ENCODE assay signal across 36 cellular contexts in the genomic region with DNA sequence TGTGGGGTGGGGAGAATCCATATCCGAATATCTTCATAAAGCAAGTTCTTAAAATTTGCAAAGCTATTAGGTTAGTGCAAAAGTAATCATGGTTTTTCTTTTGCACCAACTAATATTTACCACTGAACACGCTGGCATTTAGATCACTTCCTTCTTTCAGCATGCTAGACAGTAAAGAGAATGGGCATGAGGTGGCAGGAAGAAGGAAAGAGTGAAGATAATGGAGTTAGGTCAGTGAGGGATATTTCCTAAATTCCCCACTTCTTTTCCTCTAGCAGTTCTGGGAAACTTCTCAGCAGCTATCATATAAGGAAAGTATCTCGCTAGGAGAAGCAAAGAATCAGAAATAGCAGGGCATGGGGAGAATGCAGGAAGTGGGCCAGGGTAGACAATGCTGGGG. TPM values are rescaled to one million over a fixed set of nuclear protein-coding genes. Genes with fewer than 3 reads are reported as not detected.
"Had no signal": no experiment of that assay in that cellular context is flagged by ENCODE, and none has a peak within 500 bp of the region (broad histone marks: within the 10 kb centered on the region; RNA-seq: fewer than 3 reads in every experiment).

No MANE protein-coding gene starts in this region.

- H3K4me2 ChIP-seq: PC-9 had no signal

- H2AFZ ChIP-seq: PC-9 had no signal

- H3K9me3 Mint-ChIP-seq: activated B cell treated with CpG ODN at 0.5 μM for 24 hours; activated CD4-positive, alpha-beta memory T cell treated with anti-CD3 and anti-CD28 coated beads for 36 hours; activated naive CD4-positive, alpha-beta T cell treated with anti-CD3 and anti-CD28 coated beads, Interleukin-2, amount 50 U/mL, for 72 hours; IgD-negative memory B cell had no signal

- H3K27me3 Mint-ChIP-seq: IgD-negative memory B cell had no signal

- H3K36me3 ChIP-seq: adrenal gland, breast epithelium had no signal

- H3K27ac Mint-ChIP-seq: activated B cell treated with CpG ODN at 0.5 μM for 24 hours; activated CD4-positive, alpha-beta memory T cell treated with anti-CD3 and anti-CD28 coated beads for 36 hours; activated CD8-positive, alpha-beta memory T cell treated with anti-CD3 and anti-CD28 coated beads, Interleukin-2, amount 10 ng/mL, durations not matched to agents 7 days and 5 days; activated naive CD4-positive, alpha-beta T cell treated with anti-CD3 and anti-CD28 coated beads, Interleukin-2, amount 50 U/mL, for 72 hours; IgD-negative memory B cell had no signal

- H3K36me3 Mint-ChIP-seq: activated CD4-positive, alpha-beta memory T cell treated with anti-CD3 and anti-CD28 coated beads for 36 hours; activated CD8-positive, alpha-beta memory T cell treated with anti-CD3 and anti-CD28 coated beads, Interleukin-2, amount 10 ng/mL, durations not matched to agents 7 days and 5 days; activated naive CD4-positive, alpha-beta T cell treated with anti-CD3 and anti-CD28 coated beads, Interleukin-2, amount 50 U/mL, for 72 hours; IgD-negative memory B cell had no signal

- H3K4me3 Mint-ChIP-seq: activated B cell treated with CpG ODN at 0.5 μM for 24 hours; activated CD4-positive, alpha-beta memory T cell treated with anti-CD3 and anti-CD28 coated beads for 36 hours; activated CD8-positive, alpha-beta memory T cell treated with anti-CD3 and anti-CD28 coated beads, Interleukin-2, amount 10 ng/mL, durations not matched to agents 7 days and 5 days; IgD-negative memory B cell had no signal

- DNase-seq: activated B cell treated with CpG ODN at 0.5 μM for 24 hours; activated CD4-positive, alpha-beta memory T cell treated with anti-CD3 and anti-CD28 coated beads for 36 hours; activated CD4-positive, alpha-beta T cell treated with anti-CD3 and anti-CD28 coated beads for 4 hours; activated CD4-positive, alpha-beta T cell treated with anti-CD3 and anti-CD28 coated beads, Interleukin-2, amount 50 U/mL, for 1 hour; activated CD4-positive, CD25-positive, alpha-beta regulatory T cell treated with anti-CD3 and anti-CD28 coated beads, Interleukin-2, amount 50 U/mL, for 72 hours; activated CD8-positive, alpha-beta memory T cell treated with anti-CD3 and anti-CD28 coated beads for 24 hours; activated CD8-positive, alpha-beta memory T cell treated with anti-CD3 and anti-CD28 coated beads, Interleukin-2, amount 10 ng/mL, durations not matched to agents 7 days and 5 days; activated CD8-positive, alpha-beta memory T cell treated with anti-CD3 and anti-CD28 coated beads, Interleukin-2, amount 50 U/mL, for 48 hours; activated effector memory CD4-positive, alpha-beta T cell treated with Interleukin-2 at 50 U/mL for 16 hours; activated naive CD4-positive, alpha-beta T cell; activated T-cell treated with anti-CD3 and anti-CD28 coated beads, Interleukin-2, amount 50 U/mL, for 48 hours; body of pancreas; KBM-7; MM.1S; NCI-H1092; NCI-H1436 treated with DMSO at 0.1 percent for 48 hours; NCI-H1694 treated with DMSO at 0.1 percent for 48 hours; NCI-H2029; NCI-H345; NCI-H510A; NCI-H526; NCI-H748 treated with DMSO at 0.1 percent for 48 hours; NK-92 treated with Interleukin-12 subunit alpha and Interleukin-12 subunit beta, amount 100 ng/mL, for 24 hours; PC-9; SIG-M5; SW 1271; T-helper 1 cell; T-helper 2 cell; T-helper 9 cell had no signal

- H3K4me3 ChIP-seq: adrenal gland, body of pancreas, breast epithelium, PC-9 had no signal

- H3K4me1 ChIP-seq: body of pancreas, breast epithelium had no signal

- H3K9me3 ChIP-seq: adrenal gland, body of pancreas, breast epithelium had no signal

- H3K27me3 ChIP-seq: adrenal gland, body of pancreas had no signal

- H3K4me1 Mint-ChIP-seq: activated B cell treated with CpG ODN at 0.5 μM for 24 hours; activated CD8-positive, alpha-beta memory T cell treated with anti-CD3 and anti-CD28 coated beads, Interleukin-2, amount 10 ng/mL, durations not matched to agents 7 days and 5 days; IgD-negative memory B cell had no signal

- H3K27ac ChIP-seq: adrenal gland, body of pancreas, breast epithelium, PC-9, RWPE1, VCaP had no signal

RNA-seq across cellular contexts. Expression of a gene that starts 39.0 kb away (rescaled TPM):
- total RNA-seq: activated B cell treated with CpG ODN at 0.5 μM for 24 hours; activated CD4-positive, alpha-beta memory T cell treated with anti-CD3 and anti-CD28 coated beads for 36 hours; activated naive CD4-positive, alpha-beta T cell treated with anti-CD3 and anti-CD28 coated beads, Interleukin-2, amount 50 U/mL, for 72 hours; astrocyte; PC-9 had no signal
